In the genomic region with DNA sequence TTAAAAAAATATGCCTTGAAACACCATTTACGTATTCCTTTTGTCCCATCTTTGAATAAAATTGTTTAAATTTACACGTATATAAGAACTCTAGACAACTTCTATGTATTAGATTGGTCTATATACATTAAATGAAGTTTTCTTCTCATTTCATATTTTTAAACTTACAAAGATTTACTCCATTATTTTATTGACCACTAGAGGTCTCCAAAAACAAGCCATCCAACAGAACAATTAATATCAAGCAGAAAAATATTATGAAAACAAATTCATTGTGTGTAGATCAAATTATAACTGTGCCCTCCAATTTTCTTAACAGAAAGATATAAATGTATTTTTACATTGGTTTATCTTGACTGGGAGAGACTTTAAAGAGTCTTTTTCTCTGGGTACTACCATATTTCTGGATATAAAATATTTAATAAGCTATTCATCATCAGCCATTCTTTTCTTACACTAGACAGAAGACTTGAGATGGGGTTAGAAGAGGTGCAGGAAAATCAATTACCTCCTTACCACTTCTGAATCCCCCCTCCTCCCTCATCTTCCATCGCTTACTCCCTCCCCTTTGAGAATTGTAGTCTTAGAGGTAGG, we compare ENCODE assay signal across 9 cellular contexts.
DNase-seq lines count a peak whose midpoint lies in the region; ATAC-seq, FAIRE-seq and TF ChIP-seq lines count a peak whose summit lies in the region.
"Had no signal": no experiment of that assay in that cellular context is flagged by ENCODE, and none has a peak within 500 bp of the region (broad histone marks: within the 10 kb centered on the region; RNA-seq: fewer than 3 reads in every experiment).

No MANE protein-coding gene starts in this region.

- CTCF ChIA-PET in GM10248 (lab: Yijun Ruan, JAX), result interaction anchor here (0.7 to 4.5 kb wide), 10 partner anchors 12 to 125 kb away, joined by 3 to 39 read pairs (median 3); no protein-coding TSS in a partner anchor

- no peaks in the 10 kb centered on the region for H3K36me3 ChIP-seq in RWPE2 (ENCODE audit: low read depth)

- H3K4me1 ChIP-seq in RWPE2 (ENCODE audit: insufficient read depth, poor library complexity, severe bottlenecking), result no peaks in the 10 kb centered on the region

- no peak overlapping the region for H3K4me3 ChIP-seq in RWPE2 (ENCODE audit: severe bottlenecking)

- intact Hi-C loops in sciatic nerve (cut with DNase I), result loop anchor here (10.0 kb wide), 1 partner anchor 117 kb away; no protein-coding TSS in a partner anchor

- TF ChIP-seq CTCF in 22Rv1 (IDR thresholded peaks at IDR 0.05), result peak; percentile 65
- TF ChIP-seq CTCF in GM10248 (IDR thresholded peaks at IDR 0.05; ENCODE audit: control extremely low read depth, extremely low read depth, low read depth, missing control alignments), result peak; percentile 35
- TF ChIP-seq CTCF in RWPE2 (IDR thresholded peaks at IDR 0.05; ENCODE audit: poor library complexity, severe bottlenecking), result peak; percentile 93

- no peak overlapping the region for H3K4me3 Mint-ChIP-seq in activated T-cell treated with anti-CD3 and anti-CD28 coated beads, Interleukin-2, amount 50 U/mL, for 72 hours

- POLR2A ChIA-PET in GM10248 (lab: Yijun Ruan, JAX), result no interaction called here

- no peaks in the 10 kb centered on the region for H3K27me3 Mint-ChIP-seq in activated T-cell treated with anti-CD3 and anti-CD28 coated beads, Interleukin-2, amount 50 U/mL, for 72 hours (ENCODE audit: low read depth)

- H3K9me3 Mint-ChIP-seq in activated T-cell treated with anti-CD3 and anti-CD28 coated beads, Interleukin-2, amount 50 U/mL, for 72 hours, result no peaks in the 10 kb centered on the region

- peaks cover 49% of the 10 kb centered on the region for H3K4me1 Mint-ChIP-seq in activated T-cell treated with anti-CD3 and anti-CD28 coated beads, Interleukin-2, amount 50 U/mL, for 72 hours (ENCODE audit: low read depth)

- H3K36me3 Mint-ChIP-seq in activated T-cell treated with anti-CD3 and anti-CD28 coated beads, Interleukin-2, amount 50 U/mL, for 72 hours (ENCODE audit: insufficient read depth in 2 of 2), result peaks cover 2 to 9% of the 10 kb centered on the region in 2 donors

- peak; percentile 99 for FAIRE-seq in islet of Langerhans (lab: Jason Lieb, UNC)

- H3K27ac ChIP-seq in 22Rv1 (no peak overlapping the region), RWPE2 (ENCODE audit: poor library complexity, severe bottlenecking) (no peak overlapping the region)

- no peak overlapping the region for H3K27ac Mint-ChIP-seq in activated T-cell treated with anti-CD3 and anti-CD28 coated beads, Interleukin-2, amount 50 U/mL, for 72 hours

- H3K27me3 ChIP-seq in RWPE2 (ENCODE audit: insufficient read depth, poor library complexity, severe bottlenecking), result no peaks in the 10 kb centered on the region

- ATAC-seq in RWPE2 (ENCODE audit: low read depth), result no peak
- no peak for ATAC-seq in activated T-cell treated with anti-CD3 and anti-CD28 coated beads, Interleukin-2, amount 50 U/mL, for 72 hours (replicated peaks in 1 of 2)
- ATAC-seq in sciatic nerve, result no peak
- no peak for ATAC-seq in HG03280 (IDR thresholded peaks at IDR 0.05; ENCODE audit: unreplicated experiment)

- DNase-seq in GM10248 (ENCODE audit: extremely low spot score) (no peak), RWPE2 (ENCODE audit: low spot score) (no peak), sciatic nerve (ENCODE audit: low spot score) (no peak)
- no peak for DNase-seq in activated T-cell treated with anti-CD3 and anti-CD28 coated beads, Interleukin-2, amount 50 U/mL, for 72 hours
- no peak for DNase-seq in stimulated activated CD8-positive, alpha-beta memory T cell treated with anti-CD3 and anti-CD28 coated beads, Interleukin-4, amount 100 ng/mL, for 48 hours
- DNase-seq: substantia nigra had no signal

- no peaks in the 10 kb centered on the region for H3K9me3 ChIP-seq in RWPE2 (ENCODE audit: severe bottlenecking)

Comparison
In these comparisons a context has a peak if more than half of its experiments do, and no peak if none do; other contexts are left out.
1. CTCF ChIP-seq: peak in every context shown above with its lines; median percentile 93 in RWPE2; 65 in 22Rv1; 35 in GM10248.